1 cellular context compared by ENCODE assay signal in genomic region chr16:11674818-11675560, GRCh38.
TF ChIP-seq lines count a peak whose summit lies in the region.

No MANE protein-coding gene starts in this region.

TF ChIP-seq in K562, 482 proteins besides CTCF, POLR2A, EP300 and RAD21 (continued from another document):
- TF ChIP-seq CHAMP1 (IDR thresholded peaks at IDR 0.05) (no peak), NFIC (IDR thresholded peaks at IDR 0.05) (peak; percentile 69)
